In genomic region chr2:18396328-18396727, GRCh38 we compare ENCODE assay signal across 13 cellular contexts.
DNase-seq lines count a peak whose midpoint lies in the region; ATAC-seq and TF ChIP-seq lines count a peak whose summit lies in the region.
"Had no signal": no experiment of that assay in that cellular context is flagged by ENCODE, and none has a peak within 500 bp of the region (broad histone marks: within the 10 kb centered on the region; RNA-seq: fewer than 3 reads in every experiment).

No MANE protein-coding gene starts in this region.

- TF ChIP-seq CTCF in gastroesophageal sphincter (IDR thresholded peaks at IDR 0.05): peak in 1 of 4 experiments; percentile 9
- no peak for TF ChIP-seq CTCF in upper lobe of right lung (IDR thresholded peaks at IDR 0.05)
- TF ChIP-seq CTCF in esophagus squamous epithelium (IDR thresholded peaks at IDR 0.05): no peak

- DNase-seq in GM03348 (ENCODE audit: low spot score): peak; percentile 26
- DNase-seq in amniotic epithelial cell (ENCODE audit: low read depth): peak; percentile 56
- DNase-seq in upper lobe of right lung: no peak
- DNase-seq in esophagus squamous epithelium (lab: John Stamatoyannopoulos, UW): no peak
- no peak for DNase-seq in mucosa of gallbladder (ENCODE audit: low spot score)
- DNase-seq: CD8-positive, alpha-beta T cell; COR-L47; DMS153; DND-41; GDM1; GM23248 had no signal

- H3K36me3 ChIP-seq in gastroesophageal sphincter (no peaks in the 10 kb centered on the region), upper lobe of right lung (no peaks in the 10 kb centered on the region), esophagus squamous epithelium (no peaks in the 10 kb centered on the region)

- TF ChIP-seq EP300 in gastroesophageal sphincter (IDR thresholded peaks at IDR 0.05): no peak

- H3K4me3 ChIP-seq in gastroesophageal sphincter: no peak overlapping the region
- H3K4me3 ChIP-seq in upper lobe of right lung: no peak overlapping the region
- no peak overlapping the region for H3K4me3 ChIP-seq in esophagus squamous epithelium
- H3K4me3 ChIP-seq: GM23248 had no signal

- H3K27me3 ChIP-seq in gastroesophageal sphincter (no peaks in the 10 kb centered on the region), upper lobe of right lung (no peaks in the 10 kb centered on the region), esophagus squamous epithelium (no peaks in the 10 kb centered on the region)

- H3K4me1 ChIP-seq in gastroesophageal sphincter (peaks cover 0 to 18% (median under 1%) of the 10 kb centered on the region in 3 donors), upper lobe of right lung (no peaks in the 10 kb centered on the region), esophagus squamous epithelium (no peaks in the 10 kb centered on the region)

- TF ChIP-seq POLR2A in gastroesophageal sphincter (IDR thresholded peaks at IDR 0.05): no peak
- no peak for TF ChIP-seq POLR2A in esophagus squamous epithelium (IDR thresholded peaks at IDR 0.05)

- ATAC-seq in gastroesophageal sphincter (peak; percentile 72), upper lobe of right lung (peak; percentile 17), GM19328 (IDR thresholded peaks at IDR 0.05; ENCODE audit: unreplicated experiment) (no peak)
- ATAC-seq: CD8-positive, alpha-beta T cell had no signal

- H3K9me3 ChIP-seq in gastroesophageal sphincter (no peaks in the 10 kb centered on the region), upper lobe of right lung (no peaks in the 10 kb centered on the region), esophagus squamous epithelium (no peaks in the 10 kb centered on the region)

- H3K27ac ChIP-seq in gastroesophageal sphincter (peak overlapping the region in 3 of 4 donors; percentile 24 to 38 (median 34)), upper lobe of right lung (no peak overlapping the region), esophagus squamous epithelium (no peak overlapping the region)
- H3K27ac ChIP-seq: GM23248 had no signal

- intact Hi-C loops in upper lobe of right lung (cut with DNase I): no loop called here
- intact Hi-C loops in esophagus squamous epithelium (cut with DNase I): no loop called here

- 6 to 30% methylated on average over 1 to 2 of the region's 5 CpGs for WGBS in gastroesophageal sphincter (ENCODE audit: low coverage in 1 of 2), 2 donors
- WGBS in esophagus squamous epithelium, 2 donors: 27 to 60% methylated on average over 2 to 4 of the region's 5 CpGs

Comparison
In these comparisons a context has a peak if more than half of its experiments do, and no peak if none do; other contexts are left out.
1. DNase-seq: peak in GM03348 (single experiment) and amniotic epithelial cell (single experiment); none in upper lobe of right lung (single experiment), esophagus squamous epithelium (single experiment) and mucosa of gallbladder (single experiment).
2. H3K27ac ChIP-seq: peak in gastroesophageal sphincter (3 of 4); none in upper lobe of right lung (single experiment) and esophagus squamous epithelium (0 of 4).